8 cellular contexts compared by ENCODE assay signal in genomic region chr12:111687255-111687654, GRCh38. TPM values are rescaled to one million over a fixed set of nuclear protein-coding genes. Genes with fewer than 3 reads are reported as not detected.
DNase-seq lines count a peak whose midpoint lies in the region; ATAC-seq and TF ChIP-seq lines count a peak whose summit lies in the region.

No MANE protein-coding gene starts in this region.

- no peaks in the 10 kb centered on the region for H3K9me3 ChIP-seq in CD4-positive, alpha-beta memory T cell (ENCODE audit: control insufficient read depth in 1 of 2, low read length in 2 of 2)
- no peaks in the 10 kb centered on the region for H3K9me3 ChIP-seq in liver (ENCODE audit: control insufficient read depth in 4 of 4, low read length in 3 of 4)

- H3K9me3 Mint-ChIP-seq in CD4-positive, alpha-beta memory T cell, result peaks cover 0 to 6% (median 0%) of the 10 kb centered on the region in 8 donors
- H3K9me3 Mint-ChIP-seq in HFFc6, result no peaks in the 10 kb centered on the region
- H3K9me3 Mint-ChIP-seq in activated CD4-positive, alpha-beta memory T cell treated with anti-CD3 and anti-CD28 coated beads for 36 hours, result no peaks in the 10 kb centered on the region

- peaks cover 28% of the 10 kb centered on the region for H3K4me1 ChIP-seq in CD4-positive, alpha-beta memory T cell (ENCODE audit: insufficient read depth, low read length)
- peaks cover 2 to 27% (median 23%) of the 10 kb centered on the region in 4 donors for H3K4me1 ChIP-seq in liver (ENCODE audit: control insufficient read depth in 4 of 4, insufficient read depth in 4 of 4, low read length in 3 of 4)

- H3K9ac ChIP-seq in liver (ENCODE audit: low read depth in 1 of 2, low read length in 2 of 2), result no peak overlapping the region

- CTCF ChIA-PET in CD4-positive, alpha-beta memory T cell (lab: Charles Lee; ENCODE audit: partially characterized antibody), result no interaction called here
- CTCF ChIA-PET in activated CD4-positive, alpha-beta memory T cell treated with anti-CD3 and anti-CD28 coated beads for 36 hours (lab: Charles Lee), result no interaction called here

- peak; percentile 69 to 75 for TF ChIP-seq RAD21 in liver (IDR thresholded peaks at IDR 0.05)

- intact Hi-C loops in CD4-positive, alpha-beta memory T cell (cut with micrococcal nuclease), result loop anchor here (2.0 kb wide), 1 partner anchor 284 kb away; no protein-coding TSS in a partner anchor
- intact Hi-C loops in activated CD4-positive, alpha-beta memory T cell treated with anti-CD3 and anti-CD28 coated beads for 36 hours (cut with micrococcal nuclease), result loop anchor here (5.0 to 10.0 kb wide), 4 partner anchors 90 to 242 kb away; partner anchors contain the start of genes ATXN2 and MAPKAPK5
- intact Hi-C loops in lower leg skin (cut with DNase I; ENCODE audit: low total_unique reads), result no loop called here

- TF ChIP-seq CTCF in HFFc6 (IDR thresholded peaks at IDR 0.05) (peak; percentile 32; the same call in 1 of the 2 replicates), liver (IDR thresholded peaks at IDR 0.05; ENCODE audit: low read depth, low read length, missing input control) (peak; percentile 16), lower leg skin (IDR thresholded peaks at IDR 0.05) (no peak)

- peaks cover 17 to 55% (median 39%) of the 10 kb centered on the region in 4 donors for H3K4me1 Mint-ChIP-seq in CD4-positive, alpha-beta memory T cell
- H3K4me1 Mint-ChIP-seq in HFFc6 (ENCODE audit: low read depth), result peaks cover 30% of the 10 kb centered on the region
- H3K4me1 Mint-ChIP-seq in activated CD4-positive, alpha-beta memory T cell treated with anti-CD3 and anti-CD28 coated beads for 36 hours (ENCODE audit: low read depth), result peaks cover 32% of the 10 kb centered on the region

- no peak for TF ChIP-seq POLR2A in lower leg skin (IDR thresholded peaks at IDR 0.05)

- POLR2A ChIA-PET in CD4-positive, alpha-beta memory T cell (lab: Charles Lee; ENCODE audit: partially characterized antibody), result interaction anchor here (1.6 to 3.7 kb wide), 2 partner anchors 155 to 261 kb away, joined by 3 to 19 read pairs; partner anchors contain the start of gene MAPKAPK5
- POLR2A ChIA-PET in activated CD4-positive, alpha-beta memory T cell treated with anti-CD3 and anti-CD28 coated beads for 36 hours (lab: Charles Lee), result no interaction called here

- peaks cover 8 to 36% of the 10 kb centered on the region in 2 donors for H3K36me3 Mint-ChIP-seq in CD4-positive, alpha-beta memory T cell
- peaks cover 4% of the 10 kb centered on the region for H3K36me3 Mint-ChIP-seq in HFFc6 (ENCODE audit: low read depth)
- peaks cover 12% of the 10 kb centered on the region for H3K36me3 Mint-ChIP-seq in activated CD4-positive, alpha-beta memory T cell treated with anti-CD3 and anti-CD28 coated beads for 36 hours

- no peaks in the 10 kb centered on the region for H3K27me3 Mint-ChIP-seq in CD4-positive, alpha-beta memory T cell
- no peaks in the 10 kb centered on the region for H3K27me3 Mint-ChIP-seq in HFFc6 (ENCODE audit: insufficient read depth)
- H3K27me3 Mint-ChIP-seq in activated CD4-positive, alpha-beta memory T cell treated with anti-CD3 and anti-CD28 coated beads for 36 hours, result peaks cover 2% of the 10 kb centered on the region

- H3K4me3 Mint-ChIP-seq in CD4-positive, alpha-beta memory T cell, result peak overlapping the region; percentile 53 to 97 (median 94)
- peak overlapping the region; percentile 99 for H3K4me3 Mint-ChIP-seq in HFFc6
- H3K4me3 Mint-ChIP-seq in activated CD4-positive, alpha-beta memory T cell treated with anti-CD3 and anti-CD28 coated beads for 36 hours, result peak overlapping the region; percentile 95

- WGBS in liver, result 27% methylated on average over 2 of the region's 2 CpGs
- WGBS in lower leg skin, 2 donors, result 49 to 50% methylated on average over 2 of the region's 2 CpGs

- H3K36me3 ChIP-seq in CD4-positive, alpha-beta memory T cell (ENCODE audit: insufficient read depth, low read length), result peaks cover 6% of the 10 kb centered on the region
- peaks cover 0 to 8% (median 5%) of the 10 kb centered on the region in 4 donors for H3K36me3 ChIP-seq in liver (ENCODE audit: control insufficient read depth in 4 of 4, insufficient read depth in 3 of 4, low read depth in 1 of 4, low read length in 3 of 4)

- no peak overlapping the region for H3K4me3 ChIP-seq in CD4-positive, alpha-beta memory T cell (ENCODE audit: low read length in 2 of 2)
- H3K4me3 ChIP-seq in liver (ENCODE audit: low read depth in 1 of 3, low read length in 3 of 3), result no peak overlapping the region
- H3K4me3 ChIP-seq in lower leg skin (ENCODE audit: low read depth, poor library complexity, severe bottlenecking), result no peak overlapping the region

- no peak for ATAC-seq in GM21576 (IDR thresholded peaks at IDR 0.05; ENCODE audit: unreplicated experiment)

- no peaks in the 10 kb centered on the region for H3K27me3 ChIP-seq in CD4-positive, alpha-beta memory T cell (ENCODE audit: insufficient read depth, low read length)
- no peaks in the 10 kb centered on the region for H3K27me3 ChIP-seq in liver (ENCODE audit: control insufficient read depth in 4 of 4, insufficient read depth in 4 of 4, low read length in 3 of 4)

- peak in 1 of 5 donors; percentile 2 for DNase-seq in CD4-positive, alpha-beta memory T cell
- DNase-seq in HFFc6, result peak; percentile 14
- DNase-seq in activated CD4-positive, alpha-beta memory T cell treated with anti-CD3 and anti-CD28 coated beads for 36 hours, result no peak
- DNase-seq in kidney glomerular epithelial cell (lab: John Stamatoyannopoulos, UW), result no peak
- no peak for DNase-seq in activated CD8-positive, alpha-beta memory T cell treated with anti-CD3 and anti-CD28 coated beads for 24 hours
- DNase-seq in lower leg skin (ENCODE audit: low spot score in 2 of 2), result no peak

- peak overlapping the region in 4 of 7 donors; percentile 68 to 97 (median 80) for H3K27ac Mint-ChIP-seq in CD4-positive, alpha-beta memory T cell
- no peak overlapping the region for H3K27ac Mint-ChIP-seq in HFFc6
- no peak overlapping the region for H3K27ac Mint-ChIP-seq in activated CD4-positive, alpha-beta memory T cell treated with anti-CD3 and anti-CD28 coated beads for 36 hours

- H3K27ac ChIP-seq in CD4-positive, alpha-beta memory T cell (ENCODE audit: low read depth, low read length), result no peak overlapping the region
- no peak overlapping the region for H3K27ac ChIP-seq in liver (ENCODE audit: low read depth in 1 of 2, low read length in 2 of 2)

TF ChIP-seq in liver, 16 proteins besides CTCF, POLR2A, EP300 and RAD21:
- no peak for TF ChIP-seq HNF4G (IDR thresholded peaks at IDR 0.05)
- no peak for TF ChIP-seq ZBTB33 (IDR thresholded peaks at IDR 0.05)
- TF ChIP-seq ATF3 (IDR thresholded peaks at IDR 0.05), result no peak
- peak in 1 of 2 donors; percentile 13 for TF ChIP-seq HNF4A (conservative IDR thresholded peaks at IDR 0.05)
- TF ChIP-seq YY1 (IDR thresholded peaks at IDR 0.05), result no peak

RNA-seq across cellular contexts. Expression of gene ACAD10, which starts 1.4 kb away (rescaled TPM):
- 10 to 100 TPM; 52.2 to 58.3 TPM for total RNA-seq in CD4-positive, alpha-beta memory T cell
- polyA plus RNA-seq in CD4-positive, alpha-beta memory T cell, result 10 to 100 TPM; 13.4 to 14.6 TPM
- 10 to 100 TPM; 12.8 to 18.4 (median 17.8) TPM for total RNA-seq in HFFc6 (2021; fragmentation: NEBNext Ultra II Directional; extraction: Animal tissue kit (Norgen Biotek cat#: 25700))
- 10 to 100 TPM; 22.5 to 24.2 TPM for total RNA-seq in activated CD4-positive, alpha-beta memory T cell treated with anti-CD3 and anti-CD28 coated beads for 36 hours
- total RNA-seq in liver (10 to 100 TPM; 23.1 to 34.8 TPM), lower leg skin (10 to 100 TPM; 23.1 to 40.5 (median 24.3) TPM)
- polyA plus RNA-seq in liver, result 10 to 100 TPM; 10.7 to 19.3 TPM

RNA-seq across cellular contexts. Expression of gene BRAP, which starts 1.5 kb away (rescaled TPM):
- 10 to 100 TPM; 25.9 to 27.5 TPM for total RNA-seq in CD4-positive, alpha-beta memory T cell
- 10 to 100 TPM; 21.4 to 29.6 TPM for polyA plus RNA-seq in CD4-positive, alpha-beta memory T cell
- 10 to 100 TPM; 15.0 to 19.5 (median 17.8) TPM for total RNA-seq in HFFc6 (2021; fragmentation: NEBNext Ultra II Directional; extraction: Animal tissue kit (Norgen Biotek cat#: 25700))
- total RNA-seq in activated CD4-positive, alpha-beta memory T cell treated with anti-CD3 and anti-CD28 coated beads for 36 hours, result 10 to 100 TPM; 16.8 to 18.0 TPM
- total RNA-seq in liver (10 to 100 TPM in 1 of 2 donors, 1 to 10 TPM in 1; 8.3 to 10.1 TPM), lower leg skin (10 to 100 TPM; 18.0 to 25.2 (median 22.0) TPM)
- 1 to 10 TPM; 4.8 to 5.1 TPM for polyA plus RNA-seq in liver

Comparison
In these comparisons a context has a peak if more than half of its experiments do, and no peak if none do; other contexts are left out.
1. H3K27ac Mint-ChIP-seq: peak in CD4-positive, alpha-beta memory T cell (4 of 7); none in HFFc6 (single experiment) and activated CD4-positive, alpha-beta memory T cell treated with anti-CD3 and anti-CD28 coated beads for 36 hours (single experiment).
2. CTCF ChIP-seq: peak in HFFc6 (single experiment) and liver (single experiment); none in lower leg skin (0 of 3).
3. Peak in every context shown above with its lines, with median percentiles within 50 percentile points of each other: H3K4me3 Mint-ChIP-seq.